23 cellular contexts compared by ENCODE assay signal in genomic region chr1:31364561-31365255, GRCh38. TPM values are rescaled to one million over a fixed set of nuclear protein-coding genes. Genes with fewer than 3 reads are reported as not detected.
DNase-seq lines count a peak whose midpoint lies in the region; ATAC-seq and TF ChIP-seq lines count a peak whose summit lies in the region.
"Had no signal": no experiment of that assay in that cellular context is flagged by ENCODE, and none has a peak within 500 bp of the region (broad histone marks: within the 10 kb centered on the region; RNA-seq: fewer than 3 reads in every experiment).

No MANE protein-coding gene starts in this region.

- H2AFZ ChIP-seq in mesenchymal stem cell (ENCODE audit: low read depth, low read length), result no peak overlapping the region

- H2BK12ac ChIP-seq in mesenchymal stem cell (ENCODE audit: low read length in 2 of 2), result no peak overlapping the region

- no peak overlapping the region for H3K4me3 ChIP-seq in heart right ventricle
- no peak overlapping the region for H3K4me3 ChIP-seq in duodenal mucosa (ENCODE audit: low read depth in 1 of 2, low read length in 2 of 2)
- H3K4me3 ChIP-seq in mesenchymal stem cell (ENCODE audit: insufficient read depth in 1 of 2, low read depth in 1 of 2, low read length in 2 of 2), result no peak overlapping the region
- H3K4me3 ChIP-seq in thyroid gland (replicated peaks in 1 of 3), result no peak overlapping the region
- H3K4me3 ChIP-seq: BLaER1 treated with 17β-estradiol and CSF1 and Interleukin-3, amounts not matched to agents 10 nM and 100 nM; body of pancreas; colonic mucosa had no signal

- peaks cover 0 to 44% (median 6%) of the 10 kb centered on the region in 9 donors for H3K4me1 ChIP-seq in heart right ventricle
- peaks cover 6 to 20% of the 10 kb centered on the region in 2 donors for H3K4me1 ChIP-seq in duodenal mucosa (ENCODE audit: control insufficient read depth in 1 of 2, insufficient read depth in 2 of 2, low read length in 2 of 2)
- peaks cover 10% of the 10 kb centered on the region for H3K4me1 ChIP-seq in mesenchymal stem cell (ENCODE audit: control insufficient read depth, insufficient read depth, low read depth, low read length)
- peaks cover 44 to 58% of the 10 kb centered on the region in 2 donors for H3K4me1 ChIP-seq in thyroid gland
- H3K4me1 ChIP-seq: colonic mucosa had no signal

- H3K27ac ChIP-seq in heart right ventricle (peak overlapping the region in 6 of 10 donors; percentile 14 to 47 (median 30)), duodenal mucosa (ENCODE audit: low read depth, low read length) (peak overlapping the region; percentile 18), mesenchymal stem cell (ENCODE audit: low read length, poor library complexity, severe bottlenecking) (peak overlapping the region; percentile 73), thyroid gland (peak overlapping the region; percentile 87 to 99 (median 96))
- H3K27ac ChIP-seq: BLaER1 treated with 17β-estradiol and CSF1 and Interleukin-3, amounts not matched to agents 10 nM and 100 nM; colonic mucosa had no signal

- no peak overlapping the region for H4K8ac ChIP-seq in mesenchymal stem cell (ENCODE audit: low read length)

- no peak overlapping the region for H3K23ac ChIP-seq in mesenchymal stem cell (ENCODE audit: low read length in 2 of 2)

- no peak overlapping the region for H3K4ac ChIP-seq in mesenchymal stem cell (ENCODE audit: low read depth in 1 of 2, low read length in 2 of 2)

- no peak overlapping the region for H2BK15ac ChIP-seq in mesenchymal stem cell (ENCODE audit: low read depth, poor library complexity, severe bottlenecking)

- no peak overlapping the region for H3K14ac ChIP-seq in mesenchymal stem cell (ENCODE audit: low read length in 2 of 2)

- no peak overlapping the region for H3K18ac ChIP-seq in mesenchymal stem cell (ENCODE audit: low read depth in 1 of 2, low read length in 2 of 2)

- H3K9ac ChIP-seq in duodenal mucosa (ENCODE audit: low read depth in 1 of 2, low read length in 2 of 2), result no peak overlapping the region
- H3K9ac ChIP-seq in mesenchymal stem cell (ENCODE audit: low read length), result no peak overlapping the region
- H3K9ac ChIP-seq: BLaER1 treated with 17β-estradiol and CSF1 and Interleukin-3, amounts not matched to agents 10 nM and 100 nM; SK-N-SH had no signal

- H2BK120ac ChIP-seq in mesenchymal stem cell (ENCODE audit: low read depth, low read length), result no peak overlapping the region

- intact Hi-C loops in heart right ventricle (cut with DNase I), result no loop called here
- intact Hi-C loops in left ventricle myocardium superior (cut with micrococcal nuclease), result no loop called here
- intact Hi-C loops in thyroid gland (cut with DNase I), result no loop called here

- ATAC-seq in heart right ventricle, result no peak
- ATAC-seq in left ventricle myocardium superior, result no peak
- no peak for ATAC-seq in HG03469 (IDR thresholded peaks at IDR 0.05; ENCODE audit: unreplicated experiment)
- ATAC-seq: activated CD4-positive, CD25-positive, alpha-beta regulatory T cell treated with anti-CD3 and anti-CD28 coated beads, Interleukin-2, amount 50 U/mL, for 24 hours; activated T-cell treated with anti-CD3 and anti-CD28 coated beads, Interleukin-2, amount 50 U/mL, for 4 hours; body of pancreas had no signal

- DNase-seq in heart right ventricle (no peak), left ventricle myocardium superior (no peak), mesenchymal stem cell (no peak), thyroid gland (peak; percentile 86 to 89), NCI-H1105 treated with DMSO at 0.1 percent for 48 hours (lab: John Stamatoyannopoulos, UW) (no peak), NCI-H1092 treated with DMSO at 0.1 percent for 48 hours (lab: John Stamatoyannopoulos, UW) (no peak)
- DNase-seq: activated T-cell treated with anti-CD3 and anti-CD28 coated beads, Interleukin-2, amount 50 U/mL, for 4 hours; colonic mucosa; hippocampal formation; Kasumi-1; NCI-H1048; NCI-H2081 treated with DMSO at 0.1 percent for 48 hours; NCI-H446 treated with DMSO at 0.1 percent for 48 hours; NK-92 treated with Interleukin-12 subunit alpha and Interleukin-12 subunit beta, amount 100 ng/mL, for 24 hours; SK-N-SH; stimulated activated CD4-positive, alpha-beta T cell treated with anti-CD3 and anti-CD28 coated beads, Interleukin-15, amount 100 ng/mL, for 24 hours; substantia nigra; T-helper 9 cell had no signal

- H3K4me2 ChIP-seq in mesenchymal stem cell (ENCODE audit: low read length, poor library complexity, severe bottlenecking), result peak overlapping the region; percentile 31
- H3K4me2 ChIP-seq: SK-N-SH had no signal

- no peak overlapping the region for H4K91ac ChIP-seq in mesenchymal stem cell (ENCODE audit: low read length)

- H2AK5ac ChIP-seq in mesenchymal stem cell (ENCODE audit: low read length, severe bottlenecking), result peak overlapping the region; percentile 28

- H3K36me3 ChIP-seq in heart right ventricle, result peaks cover 0 to 85% (median 42%) of the 10 kb centered on the region in 9 donors
- peaks cover 4 to 26% of the 10 kb centered on the region in 2 donors for H3K36me3 ChIP-seq in duodenal mucosa (ENCODE audit: control insufficient read depth in 1 of 2, insufficient read depth in 2 of 2, low read length in 2 of 2)
- H3K36me3 ChIP-seq in mesenchymal stem cell (ENCODE audit: control insufficient read depth in 1 of 2, insufficient read depth in 2 of 2, low read depth in 1 of 2, low read length in 2 of 2), result peaks cover 31 to 79% of the 10 kb centered on the region in 2 experiments
- H3K36me3 ChIP-seq in thyroid gland, result no peaks in the 10 kb centered on the region
- H3K36me3 ChIP-seq: colonic mucosa had no signal

- H3K79me1 ChIP-seq in mesenchymal stem cell (replicated peaks; ENCODE audit: low read length, poor library complexity, severe bottlenecking), result peaks cover 3% of the 10 kb centered on the region

- WGBS in heart right ventricle, 2 donors, result 82 to 91% methylated on average over 3 of the region's 3 CpGs
- 88% methylated on average over 2 of the region's 3 CpGs for WGBS in mesenchymal stem cell
- 31 to 41% methylated on average over 3 of the region's 3 CpGs for WGBS in thyroid gland, 2 donors

- TF ChIP-seq POLR2A in thyroid gland (IDR thresholded peaks at IDR 0.05), result peak in 1 of 2 donors; percentile 64

- TF ChIP-seq CTCF in heart right ventricle (IDR thresholded peaks at IDR 0.05), result no peak
- peak in 2 of 6 experiments; percentile 8 to 21 for TF ChIP-seq CTCF in thyroid gland (IDR thresholded peaks at IDR 0.05)

- H3K27me3 ChIP-seq in heart right ventricle (no peaks in the 10 kb centered on the region), duodenal mucosa (ENCODE audit: control insufficient read depth in 1 of 2, insufficient read depth in 2 of 2, low read length in 2 of 2) (no peaks in the 10 kb centered on the region), mesenchymal stem cell (ENCODE audit: control insufficient read depth in 1 of 2, insufficient read depth in 1 of 2, low read length in 2 of 2) (no peaks in the 10 kb centered on the region), thyroid gland (no peaks in the 10 kb centered on the region)
- H3K27me3 ChIP-seq: BLaER1 treated with 17β-estradiol and CSF1 and Interleukin-3, amounts not matched to agents 10 nM and 100 nM; body of pancreas; colonic mucosa had no signal

- H3K9me3 ChIP-seq in heart right ventricle (no peaks in the 10 kb centered on the region), duodenal mucosa (ENCODE audit: control insufficient read depth in 1 of 2, low read length in 2 of 2) (no peaks in the 10 kb centered on the region), mesenchymal stem cell (ENCODE audit: control insufficient read depth, low read length) (no peaks in the 10 kb centered on the region), thyroid gland (no peaks in the 10 kb centered on the region)
- H3K9me3 ChIP-seq: BLaER1 treated with 17β-estradiol and CSF1 and Interleukin-3, amounts not matched to agents 10 nM and 100 nM; body of pancreas; colonic mucosa; SK-N-SH had no signal

- no peak overlapping the region for H2BK5ac ChIP-seq in mesenchymal stem cell (ENCODE audit: low read depth, low read length, poor library complexity, severe bottlenecking)

RNA-seq across cellular contexts. Expression of gene FABP3, which starts 8.2 kb away (rescaled TPM):
- total RNA-seq in heart right ventricle (1,000 to 10,000 TPM; 2,977 to 6,049 (median 4,967) TPM), left ventricle myocardium superior (4,698 TPM), thyroid gland (1 to 10 TPM in 3 of 4 donors, not detected in 1; 2.3 to 6.6 (median 5.4) TPM)
- 1,000 to 10,000 TPM; 5,936 to 6,968 TPM for polyA plus RNA-seq in heart right ventricle
- 101 TPM for polyA plus RNA-seq in mesenchymal stem cell (2013, experiment 1 of 2)
- polyA plus RNA-seq in mesenchymal stem cell (2013, experiment 2 of 2), result 104 TPM
- total RNA-seq: activated T-cell treated with anti-CD3 and anti-CD28 coated beads, Interleukin-2, amount 50 U/mL, for 4 hours had no signal

RNA-seq across cellular contexts. Expression of gene SERINC2, which starts 48.3 kb away (rescaled TPM):
- total RNA-seq in heart right ventricle (1 to 10 TPM in 7 of 10 donors, under 1 TPM in 3; 0.71 to 7.6 (median 1.6) TPM), left ventricle myocardium superior (1.3 TPM), thyroid gland (10 to 100 TPM; 28.9 to 57.7 (median 37.7) TPM)
- polyA plus RNA-seq in heart right ventricle, result 1 to 10 TPM; 2.6 to 3.9 TPM
- 39.9 TPM for polyA plus RNA-seq in mesenchymal stem cell (2013, experiment 1 of 2)
- 39.4 TPM for polyA plus RNA-seq in mesenchymal stem cell (2013, experiment 2 of 2)

Comparison
In these comparisons a context has a peak if more than half of its experiments do, and no peak if none do; other contexts are left out.
1. DNase-seq: peak in thyroid gland (2 of 2); none in heart right ventricle (0 of 2), left ventricle myocardium superior (single experiment), mesenchymal stem cell (single experiment), NCI-H1105 treated with DMSO at 0.1 percent for 48 hours (single experiment) and NCI-H1092 treated with DMSO at 0.1 percent for 48 hours (single experiment).
2. H3K27ac ChIP-seq: peak in every context shown above with its lines; median percentile 96 in thyroid gland; 73 in mesenchymal stem cell; 30 in heart right ventricle; 18 in duodenal mucosa.
3. RNA of gene FABP3, which starts 8.2 kb away (total RNA-seq): 2,977 to 6,049 TPM in heart right ventricle and 4,698 TPM in left ventricle myocardium superior (single experiment); 2.3 to 6.6 TPM in thyroid gland; every median in the first group is over 100 times any median in the second.